18 cellular contexts compared by ENCODE assay signal in genomic region chr2:33083671-33084387, GRCh38.
DNase-seq lines count a peak whose midpoint lies in the region; ATAC-seq and TF ChIP-seq lines count a peak whose summit lies in the region.
"Had no signal": no experiment of that assay in that cellular context is flagged by ENCODE, and none has a peak within 500 bp of the region (broad histone marks: within the 10 kb centered on the region; RNA-seq: fewer than 3 reads in every experiment).

No MANE protein-coding gene starts in this region.

- H3K36me3 Mint-ChIP-seq in endothelial cell (ENCODE audit: low read depth, unreplicated experiment) = peaks cover 61% of the 10 kb centered on the region
- H3K36me3 Mint-ChIP-seq in activated naive CD8-positive, alpha-beta T cell treated with anti-CD3 and anti-CD28 coated beads for 36 hours = no peaks in the 10 kb centered on the region

- peak overlapping the region; percentile 51 for H3K4me3 Mint-ChIP-seq in endothelial cell (ENCODE audit: unreplicated experiment)
- H3K4me3 Mint-ChIP-seq in activated naive CD8-positive, alpha-beta T cell treated with anti-CD3 and anti-CD28 coated beads for 36 hours = no peak overlapping the region
- H3K4me3 Mint-ChIP-seq: T-helper 2 cell treated with Interferon-gamma antibody and Interleukin-4, amounts not matched to agents 5 μg/mL and 100 μg/mL, for 36 hours had no signal

- ATAC-seq in GM18868 (IDR thresholded peaks at IDR 0.05; ENCODE audit: unreplicated experiment) = peak; percentile 34
- peak; percentile 34 for ATAC-seq in sciatic nerve
- ATAC-seq: esophagus mucosa, left ventricle myocardium superior had no signal

- peaks cover 51% of the 10 kb centered on the region for H3K4me1 Mint-ChIP-seq in endothelial cell (ENCODE audit: unreplicated experiment)
- H3K4me1 Mint-ChIP-seq in activated naive CD8-positive, alpha-beta T cell treated with anti-CD3 and anti-CD28 coated beads for 36 hours = no peaks in the 10 kb centered on the region

- H3K4me3 ChIP-seq in NB4 (ENCODE audit: low read depth, low read length) = no peak overlapping the region
- H3K4me3 ChIP-seq in brain microvascular endothelial cell (ENCODE audit: low read depth, low read length) = no peak overlapping the region
- H3K4me3 ChIP-seq: cardiac muscle cell, ovary, SJCRH30, vagina had no signal

- no peak for TF ChIP-seq POLR2A in NB4 (IDR thresholded peaks at IDR 0.05; ENCODE audit: extremely low read depth, insufficient read length)

- H3K9me3 Mint-ChIP-seq in endothelial cell (ENCODE audit: unreplicated experiment) = peaks cover 6% of the 10 kb centered on the region
- H3K9me3 Mint-ChIP-seq in activated naive CD8-positive, alpha-beta T cell treated with anti-CD3 and anti-CD28 coated beads for 36 hours = no peaks in the 10 kb centered on the region
- H3K9me3 Mint-ChIP-seq: T-helper 2 cell treated with Interferon-gamma antibody and Interleukin-4, amounts not matched to agents 5 μg/mL and 100 μg/mL, for 36 hours had no signal

- no peaks in the 10 kb centered on the region for H3K27me3 ChIP-seq in brain microvascular endothelial cell (replicated peaks)
- H3K27me3 ChIP-seq: cardiac muscle cell, ovary, SJCRH30, vagina had no signal

- DNase-seq in NB4 (ENCODE audit: low read depth) (peak; percentile 51), endothelial cell (ENCODE audit: low spot score) (no peak), sciatic nerve (ENCODE audit: low spot score) (no peak), NCI-H1105 treated with DMSO at 0.1 percent for 48 hours (lab: John Stamatoyannopoulos, UW) (no peak), brain microvascular endothelial cell (no peak)
- no peak for DNase-seq in activated naive CD8-positive, alpha-beta T cell treated with anti-CD3 and anti-CD28 coated beads for 36 hours
- DNase-seq: HCEC 1CT; left ventricle myocardium superior; NCI-H1436 treated with DMSO at 0.1 percent for 48 hours; ovary; SJCRH30; stimulated activated CD4-positive, alpha-beta T cell treated with anti-CD3 and anti-CD28 coated beads, Interleukin-2, amount 100 ng/mL, for 48 hours had no signal

- no peaks in the 10 kb centered on the region for H3K36me3 ChIP-seq in brain microvascular endothelial cell (replicated peaks)
- H3K36me3 ChIP-seq: ovary, SJCRH30, vagina had no signal

- no peak overlapping the region for H3K27ac ChIP-seq in brain microvascular endothelial cell
- H3K27ac ChIP-seq: cardiac muscle cell, KMS-11, ovary, SJCRH30, vagina had no signal

- in situ Hi-C loops in brain microvascular endothelial cell (cut with HindIII; ENCODE audit: low pct_ligation_motif_present, low sequenced_read_pairs) = no loop called here

- TF ChIP-seq CTCF in NB4 (IDR thresholded peaks at IDR 0.05; ENCODE audit: low read depth, low read length) = no peak
- no peak for TF ChIP-seq CTCF in endothelial cell (IDR thresholded peaks at IDR 0.05; ENCODE audit: unreplicated experiment)
- TF ChIP-seq CTCF in brain microvascular endothelial cell (IDR thresholded peaks at IDR 0.05; ENCODE audit: low read depth, low read length, missing control alignments) = no peak

- intact Hi-C loops in sciatic nerve (cut with DNase I) = no loop called here

- peak overlapping the region; percentile 57 for H3K27ac Mint-ChIP-seq in endothelial cell (ENCODE audit: unreplicated experiment)
- H3K27ac Mint-ChIP-seq in activated naive CD8-positive, alpha-beta T cell treated with anti-CD3 and anti-CD28 coated beads for 36 hours = no peak overlapping the region
- H3K27ac Mint-ChIP-seq: T-helper 2 cell treated with Interferon-gamma antibody and Interleukin-4, amounts not matched to agents 5 μg/mL and 100 μg/mL, for 36 hours had no signal

- peaks cover 16% of the 10 kb centered on the region for H3K27me3 Mint-ChIP-seq in endothelial cell (ENCODE audit: unreplicated experiment)
- peaks cover 18% of the 10 kb centered on the region for H3K27me3 Mint-ChIP-seq in activated naive CD8-positive, alpha-beta T cell treated with anti-CD3 and anti-CD28 coated beads for 36 hours
